In the genomic region with DNA sequence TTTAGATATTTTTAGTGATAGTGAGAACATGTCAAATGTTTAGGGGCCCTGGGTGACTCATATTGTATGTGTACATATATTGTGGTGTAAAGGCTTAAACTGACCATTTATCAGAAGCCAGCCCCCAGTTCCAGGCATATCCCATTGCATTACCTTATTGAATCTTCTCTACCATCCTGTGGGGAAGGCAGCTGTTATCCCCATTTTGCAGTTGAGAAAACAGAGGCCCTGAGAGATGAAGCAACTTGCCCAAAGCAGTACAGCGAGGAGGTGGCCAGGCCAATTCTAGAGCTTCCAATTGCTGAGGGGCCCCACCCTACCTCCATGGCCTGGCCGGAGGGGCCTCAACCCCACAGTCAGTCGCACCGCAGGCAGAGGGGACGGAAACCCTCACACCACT, we compare ENCODE assay signal across 17 cellular contexts.
"Had no signal": no experiment of that assay in that cellular context is flagged by ENCODE, and none has a peak within 500 bp of the region (broad histone marks: within the 10 kb centered on the region; RNA-seq: fewer than 3 reads in every experiment).

No MANE protein-coding gene starts in this region.

- H3K9ac ChIP-seq: parathyroid adenoma had no signal

- H3K4me3 ChIP-seq: ascending aorta, tibial artery had no signal

- ATAC-seq: activated CD4-positive, CD25-positive, alpha-beta regulatory T cell treated with anti-CD3 and anti-CD28 coated beads, Interleukin-2, amount 50 U/mL, for 24 hours; effector memory CD8-positive, alpha-beta T cell; sciatic nerve had no signal

- FAIRE-seq: keratinocyte, urothelium cell line had no signal

- H3K36me3 ChIP-seq: ascending aorta, tibial artery had no signal

- H3K9me3 ChIP-seq: ascending aorta, tibial artery had no signal

- H3K27me3 ChIP-seq: ascending aorta, tibial artery had no signal

- H3K27ac ChIP-seq: ascending aorta, parathyroid adenoma, tibial artery had no signal

- DNase-seq: activated CD8-positive, alpha-beta memory T cell treated with anti-CD3 and anti-CD28 coated beads for 24 hours; activated CD8-positive, alpha-beta memory T cell treated with anti-CD3 and anti-CD28 coated beads, Interleukin-2, amount 50 U/mL, for 48 hours; activated effector memory CD4-positive, alpha-beta T cell treated with Interleukin-2 at 50 U/mL for 16 hours; activated naive CD4-positive, alpha-beta T cell treated with anti-CD3 and anti-CD28 coated beads, Interleukin-2, amount 50 U/mL, for 16 hours; activated T-cell treated with anti-CD3 and anti-CD28 coated beads, Interleukin-2, amount 50 U/mL, for 48 hours; effector memory CD8-positive, alpha-beta T cell; foreskin fibroblast; glutamatergic neuron; hippocampal formation; stimulated activated naive CD4-positive, alpha-beta T cell treated with Interleukin-2 at 50 U/mL for 16 hours; tibial artery had no signal

- H2AFZ ChIP-seq: parathyroid adenoma had no signal
